ENCODE assay signal across 12 cellular contexts in the genomic region with DNA sequence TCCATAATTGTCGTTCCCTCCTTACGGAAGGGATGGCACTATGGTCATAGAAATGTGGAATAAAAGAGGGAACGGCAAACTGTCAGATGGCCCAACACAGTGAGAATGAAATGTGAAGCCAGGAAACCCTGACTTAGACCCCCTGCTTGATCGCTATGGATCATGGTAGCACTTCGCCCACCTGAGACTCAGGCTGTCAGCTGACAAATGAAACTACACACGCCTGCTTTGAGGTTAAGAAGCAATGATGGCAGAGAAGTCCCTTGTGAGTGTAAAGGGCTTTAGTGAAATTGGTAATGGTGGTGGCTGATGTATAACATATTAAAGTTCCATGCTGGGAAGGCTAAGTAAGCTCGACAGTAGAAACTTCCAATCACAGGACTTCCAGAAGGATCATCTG.
DNase-seq lines count a peak whose midpoint lies in the region; ATAC-seq and TF ChIP-seq lines count a peak whose summit lies in the region.
"Had no signal": no experiment of that assay in that cellular context is flagged by ENCODE, and none has a peak within 500 bp of the region (broad histone marks: within the 10 kb centered on the region; RNA-seq: fewer than 3 reads in every experiment).

No MANE protein-coding gene starts in this region.

- ATAC-seq in central memory CD8-positive, alpha-beta T cell (replicated peaks; ENCODE audit: extremely low read depth, poor library complexity, severe bottlenecking) = no peak
- no peak for ATAC-seq in HG02571 (IDR thresholded peaks at IDR 0.05; ENCODE audit: unreplicated experiment)
- no peak for ATAC-seq in HG03342 (IDR thresholded peaks at IDR 0.05; ENCODE audit: unreplicated experiment)

- H3K4me1 ChIP-seq in ACC112 (ENCODE audit: control insufficient read depth, insufficient read depth, low read length, unreplicated experiment) (peaks cover 34% of the 10 kb centered on the region), DOHH2 (ENCODE audit: control insufficient read depth, low read length) (peaks cover 23% of the 10 kb centered on the region)

- H3K4me2 ChIP-seq in DOHH2 (ENCODE audit: low read length) = peak overlapping the region; percentile 65

- peaks cover 9% of the 10 kb centered on the region for H3K36me3 Mint-ChIP-seq in central memory CD8-positive, alpha-beta T cell (ENCODE audit: insufficient read depth)
- H3K36me3 Mint-ChIP-seq in nephron progenitor cell (ENCODE audit: low read depth) = peaks cover 90% of the 10 kb centered on the region

- peak overlapping the region; percentile 99 for H3K27ac Mint-ChIP-seq in central memory CD8-positive, alpha-beta T cell (ENCODE audit: low read depth)
- H3K27ac Mint-ChIP-seq in nephron progenitor cell = peak overlapping the region; percentile 90

- H3K79me2 ChIP-seq in ACC112 (ENCODE audit: control insufficient read depth, insufficient read depth, low read length, unreplicated experiment) (peaks cover 47% of the 10 kb centered on the region), DOHH2 (ENCODE audit: control insufficient read depth, low read length) (no peaks in the 10 kb centered on the region)

- H3K4me3 ChIP-seq in ACC112 (ENCODE audit: low read depth, low read length) = no peak overlapping the region
- peak overlapping the region; percentile 42 for H3K4me3 ChIP-seq in DOHH2 (ENCODE audit: low read length)

- H3K27ac ChIP-seq in ACC112 (ENCODE audit: low read depth, low read length) (peak overlapping the region; percentile 46; the same call in 1 of the 2 replicates), DOHH2 (ENCODE audit: low read depth, low read length) (0 out of 2 replicates have a peak overlapping the region, but pooled peaks have one; percentile 28)
- H3K27ac ChIP-seq: neutrophil had no signal

- H3K9me3 ChIP-seq in DOHH2 (ENCODE audit: control insufficient read depth, insufficient read depth, low read length) = no peaks in the 10 kb centered on the region
- H3K9me3 ChIP-seq: neutrophil had no signal

- no peaks in the 10 kb centered on the region for H3F3A ChIP-seq in DOHH2 (ENCODE audit: control insufficient read depth, insufficient read depth)

- no peaks in the 10 kb centered on the region for H3K9me2 ChIP-seq in DOHH2 (replicated peaks; ENCODE audit: control insufficient read depth, low read length)

- no peak for DNase-seq in central memory CD8-positive, alpha-beta T cell (ENCODE audit: low spot score in 2 of 2)
- DNase-seq in nephron progenitor cell (no peak), nucleus accumbens (lab: John Stamatoyannopoulos, UW) (no peak), dedifferentiated amniotic fluid mesenchymal stem cell (ENCODE audit: extremely low spot score) (no peak)
- DNase-seq: COR-L47; NCI-H345; stimulated activated naive CD4-positive, alpha-beta T cell had no signal

- H4K20me1 ChIP-seq in DOHH2 (ENCODE audit: control insufficient read depth, insufficient read depth, low read depth, low read length) = no peaks in the 10 kb centered on the region

- H3K4me1 Mint-ChIP-seq in central memory CD8-positive, alpha-beta T cell = peaks cover 64% of the 10 kb centered on the region
- peaks cover 60% of the 10 kb centered on the region for H3K4me1 Mint-ChIP-seq in nephron progenitor cell

- no peaks in the 10 kb centered on the region for H3K27me3 Mint-ChIP-seq in central memory CD8-positive, alpha-beta T cell
- H3K27me3 Mint-ChIP-seq in nephron progenitor cell (ENCODE audit: low read depth, poor library complexity) = peaks cover 7% of the 10 kb centered on the region

- no peak for TF ChIP-seq CTCF in DOHH2 (IDR thresholded peaks at IDR 0.05; ENCODE audit: low read depth, low read length, poor library complexity, severe bottlenecking)
- no peak for TF ChIP-seq CTCF in nephron progenitor cell (IDR thresholded peaks at IDR 0.05)

- H3K27me3 ChIP-seq in ACC112 (ENCODE audit: insufficient read depth, low read length) (no peaks in the 10 kb centered on the region), DOHH2 (ENCODE audit: control insufficient read depth, low read length) (peaks cover 3% of the 10 kb centered on the region; the same call in 1 of the 2 replicates)
- H3K27me3 ChIP-seq: neutrophil had no signal

- H3K9me3 Mint-ChIP-seq in central memory CD8-positive, alpha-beta T cell = no peaks in the 10 kb centered on the region
- peaks cover 32% of the 10 kb centered on the region for H3K9me3 Mint-ChIP-seq in nephron progenitor cell

- H3K4me3 Mint-ChIP-seq in central memory CD8-positive, alpha-beta T cell = peak overlapping the region; percentile 75
- H3K4me3 Mint-ChIP-seq in nephron progenitor cell = no peak overlapping the region

- peaks cover 54% of the 10 kb centered on the region for H3K36me3 ChIP-seq in ACC112 (ENCODE audit: insufficient read depth, low read length)
- no peaks in the 10 kb centered on the region for H3K36me3 ChIP-seq in DOHH2 (ENCODE audit: control insufficient read depth, low read length)
- H3K36me3 ChIP-seq: neutrophil had no signal

- no peak overlapping the region for H2AFZ ChIP-seq in ACC112 (ENCODE audit: low read length, unreplicated experiment)
